Comparison of ENCODE assay signal across 8 cellular contexts in genomic region chr2:174729797-174730529, GRCh38. TPM values are rescaled to one million over a fixed set of nuclear protein-coding genes. Genes with fewer than 3 reads are reported as not detected.
DNase-seq lines count a peak whose midpoint lies in the region; ATAC-seq, FAIRE-seq and TF ChIP-seq lines count a peak whose summit lies in the region.

No MANE protein-coding gene starts in this region.

- H3K9me3 ChIP-seq in HUES6 (ENCODE audit: control insufficient read depth, insufficient read depth, low read depth, low read length) = no peaks in the 10 kb centered on the region
- H3K9me3 ChIP-seq in pancreas = no peaks in the 10 kb centered on the region

- H3K27me3 ChIP-seq in HUES6 (ENCODE audit: control insufficient read depth, insufficient read depth, low read length) (peaks cover 23% of the 10 kb centered on the region), pancreas (peaks cover 0 to 21% (median 0%) of the 10 kb centered on the region in 4 donors)

- H3K36me3 ChIP-seq in HUES6 (ENCODE audit: control insufficient read depth, insufficient read depth, low read length) (no peaks in the 10 kb centered on the region), pancreas (no peaks in the 10 kb centered on the region)

- TF ChIP-seq CTCF in foreskin fibroblast (IDR thresholded peaks at IDR 0.05; ENCODE audit: low read depth, low read length) (no peak), pancreas (IDR thresholded peaks at IDR 0.05) (no peak)

- H3K4me3 ChIP-seq in HUES6 (ENCODE audit: low read depth, low read length) (peak overlapping the region; percentile 66), foreskin fibroblast (ENCODE audit: low read depth in 1 of 2, low read length in 2 of 2) (peak overlapping the region; percentile 36 to 52), pancreas (peak overlapping the region in 3 of 4 donors; percentile 6 to 41 (median 8))

- peak; percentile 51 for DNase-seq in activated T-cell treated with anti-CD3 and anti-CD28 coated beads, Interleukin-2, amount 50 U/mL, for 1 hour
- DNase-seq in foreskin fibroblast (peak in 1 of 2 donors; percentile 48), pancreas (no peak), GM19239 (ENCODE audit: insufficient read length, low spot score) (no peak), GM12892 (ENCODE audit: insufficient read length) (no peak), urothelium cell line (ENCODE audit: low spot score) (no peak), HCEC 1CT (no peak)

- WGBS in pancreas, 2 donors = 6 to 9% methylated on average over 55 to 56 of the region's 56 CpGs

- peak; percentile 21 to 72 (median 66) for ATAC-seq in pancreas

- intact Hi-C loops in pancreas (cut with DNase I) = no loop called here

- no peak for TF ChIP-seq POLR2A in GM12892 (IDR thresholded peaks at IDR 0.05; ENCODE audit: low read depth, low read length)

- H3K4me1 ChIP-seq in HUES6 (ENCODE audit: control insufficient read depth, insufficient read depth, low read length) (peaks cover 4% of the 10 kb centered on the region; the same call in 1 of the 2 replicates), pancreas (no peaks in the 10 kb centered on the region)

- H3K9ac ChIP-seq in HUES6 (ENCODE audit: low read length) = peak overlapping the region; percentile 29

- H3K27ac ChIP-seq in HUES6 (ENCODE audit: low read depth, low read length) (no peak overlapping the region), pancreas (no peak overlapping the region)

- FAIRE-seq in pancreas (lab: Jason Lieb, UNC) = no peak
- FAIRE-seq in GM19239 (lab: Jason Lieb, UNC) = no peak
- FAIRE-seq in GM12892 (lab: Jason Lieb, UNC) = no peak
- no peak for FAIRE-seq in urothelium cell line (lab: Jason Lieb, UNC)

RNA-seq across cellular contexts. Expression of gene CHRNA1, which starts 34.3 kb away (rescaled TPM):
- total RNA-seq in pancreas = under 1 TPM in 2 of 6 donors, not detected in 4; 0.12 to 0.14 TPM
- polyA plus RNA-seq in pancreas = under 1 TPM in 1 of 2 donors, not detected in 1; 0.14 TPM
- polyA plus RNA-seq in GM12892 (2012; ENCODE audit: missing spikeins) = not detected

Comparison
In these comparisons a context has a peak if more than half of its experiments do, and no peak if none do; other contexts are left out.
1. H3K4me3 ChIP-seq: peak in every context shown above with its lines; median percentile 66 in HUES6; 44 in foreskin fibroblast; 8 in pancreas.